Comparison of ENCODE assay signal across 8 cellular contexts in the genomic region with DNA sequence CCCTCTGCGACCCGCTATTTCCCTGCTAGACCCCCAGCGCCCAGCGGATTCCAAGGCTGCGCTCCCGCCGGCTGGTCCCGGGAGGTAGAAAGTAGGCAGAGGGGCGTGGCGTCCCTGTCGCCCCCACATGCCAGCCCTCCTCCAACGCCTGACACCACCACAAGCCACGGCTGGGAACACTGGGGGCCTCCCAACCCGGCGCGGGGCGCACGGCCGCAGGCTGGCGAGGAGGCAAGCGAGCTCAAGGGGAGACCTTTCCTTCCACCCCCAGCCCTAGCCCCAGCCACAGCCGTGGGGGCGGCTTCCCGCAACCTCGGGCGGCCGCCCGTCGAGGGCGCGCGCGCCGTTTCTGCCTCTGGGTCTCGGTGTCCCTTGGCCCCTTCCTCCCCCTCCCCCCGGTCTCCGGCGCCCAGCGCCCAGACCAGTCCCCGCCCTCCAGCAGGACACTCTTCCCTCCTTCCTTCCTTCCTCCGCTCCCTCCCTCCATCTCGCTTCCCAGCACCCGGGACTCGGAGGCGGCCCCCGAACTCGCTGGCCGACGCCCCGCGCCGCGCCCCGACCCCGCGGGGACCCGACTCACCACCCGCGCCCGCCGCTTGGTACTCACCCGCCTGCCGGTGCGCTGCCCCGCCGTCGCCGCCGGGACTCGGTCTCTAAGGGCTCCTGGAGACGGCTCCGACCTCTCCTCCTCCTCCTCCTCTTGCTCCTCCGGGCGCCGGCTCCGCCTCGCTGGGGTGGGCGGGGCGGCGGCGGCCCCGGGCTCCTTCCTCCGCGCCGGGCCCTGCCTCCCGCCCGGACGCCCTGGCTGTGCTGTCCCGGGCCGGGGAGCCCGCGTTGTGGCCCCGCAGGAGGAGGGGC. TPM values are rescaled to one million over a fixed set of nuclear protein-coding genes. Genes with fewer than 3 reads are reported as not detected.
DNase-seq lines count a peak whose midpoint lies in the region; ATAC-seq and TF ChIP-seq lines count a peak whose summit lies in the region.

TSS of gene GNG12 (minus strand) at position 731 of the 858 bp plus-strand sequence. CDS start 125,781 bp downstream, outside the sequence.

- H3K4me3 ChIP-seq in astrocyte of the spinal cord (ENCODE audit: low read depth, low read length) (peak within 1 kb of the TSS; percentile 89), prostate gland (peak within 1 kb of the TSS; percentile 82 to 91)

- no peaks in the 10 kb centered on the region for H3K9me3 ChIP-seq in prostate gland

- H3K27ac ChIP-seq in prostate gland = peak within 1 kb of the TSS; percentile 89 to 90

- H3K36me3 ChIP-seq in prostate gland = no peaks in the 10 kb centered on the region

- ATAC-seq in HG03460 (IDR thresholded peaks at IDR 0.05; ENCODE audit: unreplicated experiment) = no peak

- under 1% methylated on average over 77 of the region's 93 CpGs for WGBS in prostate gland

- H3K4me1 ChIP-seq in prostate gland (replicated peaks) = no peaks in the 10 kb centered on the region

- DNase-seq in DMS 273 treated with DMSO at 0.1 percent for 48 hours (lab: John Stamatoyannopoulos, UW) (peak; percentile 15), GOT3 (lab: John Stamatoyannopoulos, UW) (peak; percentile 57), OCI-M1 (lab: John Stamatoyannopoulos, UW) (peak; percentile 13), astrocyte of the spinal cord (ENCODE audit: low read depth, low spot score) (peak; percentile 76), hepatic stellate cell (ENCODE audit: low spot score) (peak; percentile 76), prostate gland (ENCODE audit: low spot score) (peak; percentile 70), putamen (ENCODE audit: low spot score) (no peak)

- no peak for TF ChIP-seq CTCF in astrocyte of the spinal cord (IDR thresholded peaks at IDR 0.05; ENCODE audit: low read depth, low read length)
- TF ChIP-seq CTCF in prostate gland (IDR thresholded peaks at IDR 0.05) = no peak

- TF ChIP-seq POLR2A in prostate gland (IDR thresholded peaks at IDR 0.05) = peak; percentile 54

- in situ Hi-C loops in astrocyte of the spinal cord (cut with HindIII; ENCODE audit: low sequenced_read_pairs) = no loop called here

- intact Hi-C loops in prostate gland (cut with DNase I) = loop anchor here (10.0 kb wide), 1 partner anchor 148 kb away; the partner anchor contains the start of gene GADD45A

- H3K27me3 ChIP-seq in prostate gland (replicated peaks; ENCODE audit: insufficient read depth) = no peaks in the 10 kb centered on the region

RNA-seq across cellular contexts. Expression of gene GNG12, which starts in this region (rescaled TPM):
- total RNA-seq in prostate gland = 10 to 100 TPM; 49.4 to 61.5 TPM
